Comparison of ENCODE assay signal across 9 cellular contexts in genomic region chr4:151031831-151032605, GRCh38. TPM values are rescaled to one million over a fixed set of nuclear protein-coding genes. Genes with fewer than 3 reads are reported as not detected.
DNase-seq lines count a peak whose midpoint lies in the region; ATAC-seq and TF ChIP-seq lines count a peak whose summit lies in the region.
"Had no signal": no experiment of that assay in that cellular context is flagged by ENCODE, and none has a peak within 500 bp of the region (broad histone marks: within the 10 kb centered on the region; RNA-seq: fewer than 3 reads in every experiment).

No MANE protein-coding gene starts in this region.

- no peak overlapping the region for H2AFZ ChIP-seq in OCI-LY7 (ENCODE audit: low read length)

- no peak overlapping the region for H3K27ac Mint-ChIP-seq in MCF 10A (ENCODE audit: low read depth, unreplicated experiment)
- peak overlapping the region; percentile 83 to 96 for H3K27ac Mint-ChIP-seq in activated naive CD4-positive, alpha-beta T cell treated with anti-CD3 and anti-CD28 coated beads, Interleukin-2, amount 50 U/mL, for 72 hours

- no peaks in the 10 kb centered on the region for H3K27me3 ChIP-seq in breast epithelium
- H3K27me3 ChIP-seq in upper lobe of right lung, result no peaks in the 10 kb centered on the region

- no peaks in the 10 kb centered on the region for H3K79me2 ChIP-seq in OCI-LY7 (ENCODE audit: insufficient read depth, low read depth, low read length)

- ATAC-seq in HG03378 (IDR thresholded peaks at IDR 0.05; ENCODE audit: unreplicated experiment), result peak; percentile 70
- ATAC-seq in activated naive CD4-positive, alpha-beta T cell treated with anti-CD3 and anti-CD28 coated beads, Interleukin-2, amount 50 U/mL, for 72 hours, result peak; percentile 77 to 85
- no peak for ATAC-seq in upper lobe of right lung
- ATAC-seq in GM19397 (IDR thresholded peaks at IDR 0.05; ENCODE audit: unreplicated experiment), result no peak

- no peaks in the 10 kb centered on the region for H3K36me3 Mint-ChIP-seq in MCF 10A (ENCODE audit: insufficient read depth, unreplicated experiment)
- peaks cover 0 to 7% of the 10 kb centered on the region in 2 donors for H3K36me3 Mint-ChIP-seq in activated naive CD4-positive, alpha-beta T cell treated with anti-CD3 and anti-CD28 coated beads, Interleukin-2, amount 50 U/mL, for 72 hours

- no peak overlapping the region for H3K4me3 ChIP-seq in breast epithelium
- H3K4me3 ChIP-seq in upper lobe of right lung, result no peak overlapping the region
- no peak overlapping the region for H3K4me3 ChIP-seq in OCI-LY7 (ENCODE audit: low read depth, low read length, poor library complexity, severe bottlenecking)

- H3K27me3 Mint-ChIP-seq in MCF 10A (ENCODE audit: insufficient read depth, unreplicated experiment), result no peaks in the 10 kb centered on the region

- TF ChIP-seq CTCF in MCF 10A (IDR thresholded peaks at IDR 0.05; ENCODE audit: unreplicated experiment), result no peak
- TF ChIP-seq CTCF in breast epithelium (IDR thresholded peaks at IDR 0.05), result no peak
- no peak for TF ChIP-seq CTCF in upper lobe of right lung (IDR thresholded peaks at IDR 0.05)
- TF ChIP-seq CTCF in OCI-LY7 (conservative IDR thresholded peaks at IDR 0.05; ENCODE audit: low read length), result no peak

- peak overlapping the region in 1 of 2 donors; percentile 7 for H3K27ac ChIP-seq in breast epithelium
- H3K27ac ChIP-seq in upper lobe of right lung, result no peak overlapping the region
- no peak overlapping the region for H3K27ac ChIP-seq in OCI-LY7 (ENCODE audit: low read depth, low read length, poor library complexity, severe bottlenecking)

- TF ChIP-seq POLR2A in breast epithelium (IDR thresholded peaks at IDR 0.05), result no peak

- H3K9me3 ChIP-seq in breast epithelium (no peaks in the 10 kb centered on the region), upper lobe of right lung (no peaks in the 10 kb centered on the region), OCI-LY7 (ENCODE audit: low read length) (no peaks in the 10 kb centered on the region)

- no peak overlapping the region for H3K4me3 Mint-ChIP-seq in MCF 10A (ENCODE audit: unreplicated experiment)

- BruUV-seq in MCF 10A (replicated peaks; lab: Mats Ljungman, UMichigan), result no TSS peak
- no TSS peak for BruUV-seq in OCI-LY7 (replicated peaks; lab: Mats Ljungman, UMichigan)

- H3K4me1 ChIP-seq in breast epithelium (no peaks in the 10 kb centered on the region), upper lobe of right lung (no peaks in the 10 kb centered on the region), OCI-LY7 (ENCODE audit: insufficient read depth, low read length, poor library complexity, severe bottlenecking) (no peaks in the 10 kb centered on the region)

- H3K36me3 ChIP-seq in breast epithelium, result no peaks in the 10 kb centered on the region
- no peaks in the 10 kb centered on the region for H3K36me3 ChIP-seq in upper lobe of right lung
- no peaks in the 10 kb centered on the region for H3K36me3 ChIP-seq in OCI-LY7 (ENCODE audit: insufficient read depth, low read length)

- H4K20me1 ChIP-seq in OCI-LY7 (ENCODE audit: insufficient read depth, low read length), result no peaks in the 10 kb centered on the region

- CTCF ChIA-PET in MCF 10A (lab: Yijun Ruan, JAX), result interaction anchor here (0.6 to 0.8 kb wide), 2 partner anchors 20 to 27 kb away, joined by 3 read pairs; no protein-coding TSS in a partner anchor
- CTCF ChIA-PET in OCI-LY7 (lab: Charles Lee; ENCODE audit: unreplicated experiment), result no interaction called here

- H3K9me2 ChIP-seq in OCI-LY7 (ENCODE audit: insufficient read depth, low read length), result no peaks in the 10 kb centered on the region

- peaks cover 6% of the 10 kb centered on the region for H3K4me1 Mint-ChIP-seq in MCF 10A (ENCODE audit: insufficient read depth, unreplicated experiment)

- POLR2A ChIA-PET in MCF 10A (lab: Yijun Ruan, JAX) (interaction anchor here (1.5 kb wide), 1 partner anchor 16 kb away, joined by 4 read pairs; no protein-coding TSS in a partner anchor), OCI-LY7 (lab: Charles Lee) (interaction anchor here (0.6 to 0.7 kb wide), 3 partner anchors 14 to 219 kb away, joined by 3 to 4 read pairs (median 3); no protein-coding TSS in a partner anchor)

- no peak overlapping the region for H3K4me2 ChIP-seq in OCI-LY7 (ENCODE audit: low read length)

- no peaks in the 10 kb centered on the region for H3K9me3 Mint-ChIP-seq in MCF 10A (ENCODE audit: unreplicated experiment)
- H3K9me3 Mint-ChIP-seq in activated naive CD4-positive, alpha-beta T cell treated with anti-CD3 and anti-CD28 coated beads, Interleukin-2, amount 50 U/mL, for 72 hours, result peaks cover 0 to 7% of the 10 kb centered on the region in 2 donors

- intact Hi-C loops in MCF 10A (cut with micrococcal nuclease), result no loop called here
- intact Hi-C loops in breast epithelium (cut with DNase I; ENCODE audit: low total_unique reads), result no loop called here
- intact Hi-C loops in upper lobe of right lung (cut with DNase I), result no loop called here
- intact Hi-C loops in OCI-LY7 (cut with micrococcal nuclease; ENCODE audit: unreplicated experiment), result no loop called here

- DNase-seq in MCF 10A (ENCODE audit: unreplicated experiment), result peak; percentile 28
- DNase-seq in breast epithelium (ENCODE audit: low spot score in 2 of 2), result no peak
- DNase-seq in activated naive CD4-positive, alpha-beta T cell treated with anti-CD3 and anti-CD28 coated beads, Interleukin-2, amount 50 U/mL, for 72 hours (ENCODE audit: low spot score in 2 of 2), result peak in 1 of 2 donors; percentile 23
- peak; percentile 11 for DNase-seq in stimulated activated CD4-positive, alpha-beta T cell treated with anti-CD3 and anti-CD28 coated beads, Interleukin-4, amount 100 ng/mL, for 1 hour
- no peak for DNase-seq in upper lobe of right lung
- DNase-seq in OCI-LY7 (ENCODE audit: low spot score), result no peak
- DNase-seq: DND-41 had no signal

RNA-seq across cellular contexts. Expression of gene LRBA, which starts 16.9 kb away (rescaled TPM):
- total RNA-seq in MCF 10A (2022) (64.5 and 65.1 TPM in 2 replicates), breast epithelium (100 to 1,000 TPM in 1 of 3 donors, 10 to 100 TPM in 2; 26.9 to 138 (median 93.7) TPM), upper lobe of right lung (39.9 TPM), OCI-LY7 (2022) (63.2 and 66.7 TPM in 2 replicates)
- 10 to 100 TPM; 72.0 to 77.9 TPM for total RNA-seq in activated naive CD4-positive, alpha-beta T cell treated with anti-CD3 and anti-CD28 coated beads, Interleukin-2, amount 50 U/mL, for 72 hours
- total RNA-seq in OCI-LY7 (2014; rRNA removed; shearing (Covaris generic)), result 48.9 and 60.4 TPM in 2 replicates

Comparison
In these comparisons a context has a peak if more than half of its experiments do, and no peak if none do; other contexts are left out.
1. DNase-seq: peak in MCF 10A (single experiment) and stimulated activated CD4-positive, alpha-beta T cell treated with anti-CD3 and anti-CD28 coated beads, Interleukin-4, amount 100 ng/mL, for 1 hour (single experiment); none in breast epithelium (0 of 2), upper lobe of right lung (single experiment) and OCI-LY7 (single experiment).
2. ATAC-seq: peak in HG03378 (single experiment) and activated naive CD4-positive, alpha-beta T cell treated with anti-CD3 and anti-CD28 coated beads, Interleukin-2, amount 50 U/mL, for 72 hours (2 of 2); none in upper lobe of right lung (single experiment) and GM19397 (single experiment).